In genomic region chr13:57724486-57725272, GRCh38 we compare ENCODE assay signal across 1 cellular context.
TF ChIP-seq lines count a peak whose summit lies in the region.

No MANE protein-coding gene starts in this region.

TF ChIP-seq in WTC11, 78 proteins besides CTCF, POLR2A, EP300 and RAD21 (continued from another document):
- TF ChIP-seq ELF4 (CRISPR knock-in tag; IDR thresholded peaks at IDR 0.05; ENCODE audit: low read depth), result no peak
- TF ChIP-seq ZNF416 (CRISPR knock-in tag; IDR thresholded peaks at IDR 0.05), result no peak
- TF ChIP-seq, protein P1, sequence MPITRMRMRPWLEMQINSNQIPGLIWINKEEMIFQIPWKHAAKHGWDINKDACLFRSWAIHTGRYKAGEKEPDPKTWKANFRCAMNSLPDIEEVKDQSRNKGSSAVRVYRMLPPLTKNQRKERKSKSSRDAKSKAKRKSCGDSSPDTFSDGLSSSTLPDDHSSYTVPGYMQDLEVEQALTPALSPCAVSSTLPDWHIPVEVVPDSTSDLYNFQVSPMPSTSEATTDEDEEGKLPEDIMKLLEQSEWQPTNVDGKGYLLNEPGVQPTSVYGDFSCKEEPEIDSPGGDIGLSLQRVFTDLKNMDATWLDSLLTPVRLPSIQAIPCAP (CRISPR knock-in tag; IDR thresholded peaks at IDR 0.05), result no peak
- TF ChIP-seq ZSCAN18 (CRISPR knock-in tag; IDR thresholded peaks at IDR 0.05), result no peak
- TF ChIP-seq CBFB (CRISPR knock-in tag; IDR thresholded peaks at IDR 0.05; ENCODE audit: low read depth), result no peak
- TF ChIP-seq GRHL2 (CRISPR knock-in tag; IDR thresholded peaks at IDR 0.05; ENCODE audit: insufficient replicate concordance, severe bottlenecking), result no peak
- no peak for TF ChIP-seq SMAD4 (CRISPR knock-in tag; IDR thresholded peaks at IDR 0.05)
- TF ChIP-seq, protein P2, sequence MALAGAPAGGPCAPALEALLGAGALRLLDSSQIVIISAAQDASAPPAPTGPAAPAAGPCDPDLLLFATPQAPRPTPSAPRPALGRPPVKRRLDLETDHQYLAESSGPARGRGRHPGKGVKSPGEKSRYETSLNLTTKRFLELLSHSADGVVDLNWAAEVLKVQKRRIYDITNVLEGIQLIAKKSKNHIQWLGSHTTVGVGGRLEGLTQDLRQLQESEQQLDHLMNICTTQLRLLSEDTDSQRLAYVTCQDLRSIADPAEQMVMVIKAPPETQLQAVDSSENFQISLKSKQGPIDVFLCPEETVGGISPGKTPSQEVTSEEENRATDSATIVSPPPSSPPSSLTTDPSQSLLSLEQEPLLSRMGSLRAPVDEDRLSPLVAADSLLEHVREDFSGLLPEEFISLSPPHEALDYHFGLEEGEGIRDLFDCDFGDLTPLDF (CRISPR knock-in tag; IDR thresholded peaks at IDR 0.05), result no peak
- TF ChIP-seq TCF7 (CRISPR knock-in tag; IDR thresholded peaks at IDR 0.05; ENCODE audit: low read depth), result no peak
- TF ChIP-seq, protein P3, sequence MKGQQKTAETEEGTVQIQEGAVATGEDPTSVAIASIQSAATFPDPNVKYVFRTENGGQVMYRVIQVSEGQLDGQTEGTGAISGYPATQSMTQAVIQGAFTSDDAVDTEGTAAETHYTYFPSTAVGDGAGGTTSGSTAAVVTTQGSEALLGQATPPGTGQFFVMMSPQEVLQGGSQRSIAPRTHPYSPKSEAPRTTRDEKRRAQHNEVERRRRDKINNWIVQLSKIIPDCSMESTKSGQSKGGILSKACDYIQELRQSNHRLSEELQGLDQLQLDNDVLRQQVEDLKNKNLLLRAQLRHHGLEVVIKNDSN (CRISPR knock-in tag; IDR thresholded peaks at IDR 0.05), result no peak
- TF ChIP-seq MYBL2 (CRISPR knock-in tag; IDR thresholded peaks at IDR 0.05), result no peak
- TF ChIP-seq MXD4 (CRISPR knock-in tag; IDR thresholded peaks at IDR 0.05; ENCODE audit: borderline replicate concordance), result no peak
- TF ChIP-seq HMGA2 (CRISPR knock-in tag; IDR thresholded peaks at IDR 0.05), result no peak
